In genomic region chr3:37582117-37582516, GRCh38 we compare ENCODE assay signal across 19 cellular contexts.
A peak's percentile ranks its signal among the peaks of the same experiment; 100 is the strongest.
DNase-seq lines count a peak whose midpoint lies in the region; ATAC-seq and TF ChIP-seq lines count a peak whose summit lies in the region.
"Had no signal": no experiment of that assay in that cellular context is flagged by ENCODE, and none has a peak within 500 bp of the region (broad histone marks: within the 10 kb centered on the region; RNA-seq: fewer than 3 reads in every experiment).

No MANE protein-coding gene starts in this region.

- H3K4me3 Mint-ChIP-seq in nephron = peak overlapping the region in 1 of 3 experiments; percentile 14
- H3K4me3 Mint-ChIP-seq: CD4-positive, alpha-beta T cell; IgD-negative memory B cell had no signal

- H3K4me3 ChIP-seq in cardiac muscle cell = no peak overlapping the region
- H3K4me3 ChIP-seq in ascending aorta = no peak overlapping the region
- H3K4me3 ChIP-seq in thyroid gland (replicated peaks in 1 of 3) = no peak overlapping the region
- H3K4me3 ChIP-seq: A549 had no signal

- ATAC-seq in left ventricle myocardium superior (no peak), HG03439 (IDR thresholded peaks at IDR 0.05; ENCODE audit: unreplicated experiment) (no peak)
- ATAC-seq: A549, Right ventricle myocardium inferior had no signal

- DNase-seq in cardiac muscle cell (ENCODE audit: low read depth in 1 of 2, low spot score in 1 of 2) (peak in 1 of 2 donors; percentile 41), left ventricle myocardium superior (no peak), ascending aorta (ENCODE audit: low spot score in 2 of 2) (no peak), thyroid gland (no peak), anterior cingulate cortex (lab: John Stamatoyannopoulos, UW) (no peak)
- DNase-seq: Caco-2; CD4-positive, alpha-beta T cell; GDM1; H7; Karpas-422; NCI-H1436 treated with DMSO at 0.1 percent for 48 hours; NCI-H2107; NCI-H2227 treated with DMSO at 0.1 percent for 48 hours; NCI-H524 treated with DMSO at 0.1 percent for 48 hours had no signal

- H3K27me3 Mint-ChIP-seq in nephron (ENCODE audit: low read depth) = no peaks in the 10 kb centered on the region
- H3K27me3 Mint-ChIP-seq: IgD-negative memory B cell had no signal

- peaks cover 22% of the 10 kb centered on the region for H3K36me3 Mint-ChIP-seq in nephron (ENCODE audit: low read depth)
- H3K36me3 Mint-ChIP-seq: IgD-negative memory B cell had no signal

- H3K36me3 ChIP-seq in cardiac muscle cell (no peaks in the 10 kb centered on the region), ascending aorta (no peaks in the 10 kb centered on the region), thyroid gland (no peaks in the 10 kb centered on the region)

- no peaks in the 10 kb centered on the region for H3K9me3 ChIP-seq in cardiac muscle cell (ENCODE audit: low read depth)
- no peaks in the 10 kb centered on the region for H3K9me3 ChIP-seq in ascending aorta
- H3K9me3 ChIP-seq in thyroid gland = no peaks in the 10 kb centered on the region
- H3K9me3 ChIP-seq: Caco-2 had no signal

- H3K4me1 ChIP-seq in cardiac muscle cell (ENCODE audit: low read depth) (peaks cover 19% of the 10 kb centered on the region), ascending aorta (peaks cover 3 to 39% of the 10 kb centered on the region in 2 donors), thyroid gland (peaks cover 9 to 14% of the 10 kb centered on the region in 2 donors)
- H3K4me1 ChIP-seq: A549, Caco-2 had no signal

- peaks cover 66% of the 10 kb centered on the region for H3K4me1 Mint-ChIP-seq in nephron
- H3K4me1 Mint-ChIP-seq: IgD-negative memory B cell had no signal

- TF ChIP-seq CTCF in cardiac muscle cell (IDR thresholded peaks at IDR 0.05; ENCODE audit: low read depth, low read length) = no peak
- TF ChIP-seq CTCF in ascending aorta (IDR thresholded peaks at IDR 0.05) = no peak
- TF ChIP-seq CTCF in nephron (IDR thresholded peaks at IDR 0.05; ENCODE audit: unreplicated experiment in 3 of 3) = no peak
- TF ChIP-seq CTCF in thyroid gland (IDR thresholded peaks at IDR 0.05) = no peak

- H3K27me3 ChIP-seq in cardiac muscle cell (no peaks in the 10 kb centered on the region), ascending aorta (no peaks in the 10 kb centered on the region), thyroid gland (no peaks in the 10 kb centered on the region)

- H3K27ac Mint-ChIP-seq in nephron = peak overlapping the region; percentile 58 to 76 (median 66)
- H3K27ac Mint-ChIP-seq: CD4-positive, alpha-beta T cell; IgD-negative memory B cell had no signal

- peaks cover 3% of the 10 kb centered on the region for H3K9me3 Mint-ChIP-seq in nephron

- TF ChIP-seq POLR2A in thyroid gland (IDR thresholded peaks at IDR 0.05) = no peak

- H3K27ac ChIP-seq in cardiac muscle cell = peak overlapping the region; percentile 25
- peak overlapping the region; percentile 74 to 78 for H3K27ac ChIP-seq in ascending aorta
- peak overlapping the region; percentile 23 to 63 (median 43) for H3K27ac ChIP-seq in thyroid gland
- H3K27ac ChIP-seq: A549 had no signal

- intact Hi-C loops in left ventricle myocardium superior (cut with micrococcal nuclease) (no loop called here), ascending aorta (cut with DNase I) (no loop called here), thyroid gland (cut with DNase I) (no loop called here)

Comparison
In these comparisons a context has a peak if more than half of its experiments do, and no peak if none do; other contexts are left out.
1. H3K27ac ChIP-seq: peak in every context shown above with its lines; median percentile 76 in ascending aorta; 43 in thyroid gland; 25 in cardiac muscle cell.